ENCODE assay signal across 35 cellular contexts in genomic region chr12:40300490-40300889, GRCh38.
DNase-seq lines count a peak whose midpoint lies in the region; ATAC-seq, FAIRE-seq and TF ChIP-seq lines count a peak whose summit lies in the region.
"Had no signal": no experiment of that assay in that cellular context is flagged by ENCODE, and none has a peak within 500 bp of the region (broad histone marks: within the 10 kb centered on the region; RNA-seq: fewer than 3 reads in every experiment).

No MANE protein-coding gene starts in this region.

- FAIRE-seq in A549 (lab: Jason Lieb, UNC): peak; percentile 96
- no peak for FAIRE-seq in bronchial epithelial cell (lab: Jason Lieb, UNC)
- FAIRE-seq: GM12891, urothelium cell line had no signal

- no peak overlapping the region for H3K27ac Mint-ChIP-seq in stimulated activated naive B cell treated with anti-CD40 and anti-IgM and Interleukin-4, amounts not matched to agents 10 μg/mL and 1 μg/mL and 100 μg/mL, for 72 hours
- H3K27ac Mint-ChIP-seq: activated CD4-positive, alpha-beta T cell treated with anti-CD3 and anti-CD28 coated beads, Interleukin-2, amount 10 ng/mL, durations not matched to agents 24 days and 14 days; activated naive CD8-positive, alpha-beta T cell treated with anti-CD3 and anti-CD28 coated beads for 36 hours; activated T-cell treated with anti-CD3 and anti-CD28 coated beads, Interleukin-2, amount 50 U/mL, for 24 hours; B cell; CD8-positive, alpha-beta T cell; stimulated activated naive CD8-positive, alpha-beta T cell treated with anti-CD3 and anti-CD28 coated beads, Interleukin-15, Interleukin-2, amounts not matched to agents 100 ng/mL and 50 ng/mL, for 24 hours had no signal

- H3K4me1 Mint-ChIP-seq in stimulated activated naive B cell treated with anti-CD40 and anti-IgM and Interleukin-4, amounts not matched to agents 10 μg/mL and 1 μg/mL and 100 μg/mL, for 72 hours: no peaks in the 10 kb centered on the region
- H3K4me1 Mint-ChIP-seq: activated CD4-positive, alpha-beta T cell treated with anti-CD3 and anti-CD28 coated beads, Interleukin-2, amount 10 ng/mL, durations not matched to agents 24 days and 14 days; activated naive CD8-positive, alpha-beta T cell treated with anti-CD3 and anti-CD28 coated beads for 36 hours; B cell had no signal

- CTCF ChIA-PET in A549 (lab: Yijun Ruan, JAX): interaction anchor here (1.2 kb wide), 1 partner anchor 14 kb away, joined by 3 read pairs; no protein-coding TSS in a partner anchor

- no peaks in the 10 kb centered on the region for H3K9me3 ChIP-seq in A549
- H3K9me3 ChIP-seq: colonic mucosa, HAP-1, thoracic aorta had no signal

- ATAC-seq in A549 (peak; percentile 82 to 86; a peak in 5 of 6 replicates), HG02870 (IDR thresholded peaks at IDR 0.05; ENCODE audit: unreplicated experiment) (no peak)
- no peak for ATAC-seq in stimulated activated naive B cell treated with anti-CD40 and anti-IgM and Interleukin-4, amounts not matched to agents 10 μg/mL and 1 μg/mL and 100 μg/mL, for 72 hours (replicated peaks)
- ATAC-seq: CD8-positive, alpha-beta T cell; left lobe of liver; right cardiac atrium had no signal

- DNase-seq in A549 (ENCODE audit: low read depth in 1 of 2, low spot score in 1 of 2) (peak in 1 of 2 experiments; percentile 71), HCEC 1CT (peak; percentile 55), bronchial epithelial cell (ENCODE audit: low read depth) (peak; percentile 78), iris pigment epithelial cell (ENCODE audit: low read depth) (peak; percentile 50), SW480 (ENCODE audit: low spot score) (no peak), posterior vena cava (ENCODE audit: low spot score) (no peak)
- no peak for DNase-seq in stimulated activated naive B cell treated with anti-CD40 and anti-IgM and Interleukin-4, amounts not matched to agents 10 μg/mL and 1 μg/mL and 100 μg/mL, for 72 hours
- DNase-seq: activated CD4-positive, alpha-beta T cell treated with anti-CD3 and anti-CD28 coated beads, Interleukin-2, amount 10 ng/mL, durations not matched to agents 24 days and 14 days; activated effector memory CD4-positive, alpha-beta T cell treated with anti-CD3 and anti-CD28 coated beads, Interleukin-2, amount 50 U/mL, for 16 hours; activated naive CD8-positive, alpha-beta T cell treated with anti-CD3 and anti-CD28 coated beads for 36 hours; activated T-cell treated with anti-CD3 and anti-CD28 coated beads, Interleukin-2, amount 50 U/mL, for 24 hours; aorta; CD8-positive, alpha-beta T cell; colonic mucosa; effector CD4-positive, alpha-beta T cell; EL; Kasumi-1; MV-4-11; NCI-H1436; NCI-H2081; NCI-H226; right cardiac atrium; SHP77 treated with DMSO at 0.1 percent for 48 hours; stimulated activated CD4-positive, alpha-beta T cell treated with anti-CD3 and anti-CD28 coated beads, Interleukin-1b, Interleukin-23, amount 100 ng/mL, for 48 hours; SW 1271; T-helper 9 cell had no signal

- no peak overlapping the region for H3K4me3 Mint-ChIP-seq in stimulated activated naive B cell treated with anti-CD40 and anti-IgM and Interleukin-4, amounts not matched to agents 10 μg/mL and 1 μg/mL and 100 μg/mL, for 72 hours
- H3K4me3 Mint-ChIP-seq: activated CD4-positive, alpha-beta T cell treated with anti-CD3 and anti-CD28 coated beads, Interleukin-2, amount 10 ng/mL, durations not matched to agents 24 days and 14 days; activated naive CD8-positive, alpha-beta T cell treated with anti-CD3 and anti-CD28 coated beads for 36 hours; activated T-cell treated with anti-CD3 and anti-CD28 coated beads, Interleukin-2, amount 50 U/mL, for 24 hours; B cell; CD8-positive, alpha-beta T cell; stimulated activated naive CD8-positive, alpha-beta T cell treated with anti-CD3 and anti-CD28 coated beads, Interleukin-15, Interleukin-2, amounts not matched to agents 100 ng/mL and 50 ng/mL, for 24 hours had no signal

- 11% methylated on average over 3 of the region's 3 CpGs for WGBS in A549 (ENCODE audit: missing lambda C conversion rate)

- POLR2A ChIA-PET in A549 (lab: Yijun Ruan, JAX): no interaction called here

- no peak for TF ChIP-seq RAD21 in A549 (conservative IDR thresholded peaks at IDR 0.05 in 1 of 2, IDR thresholded peaks at IDR 0.05 in 1 of 2)

- H3K4me3 ChIP-seq in A549: no peak overlapping the region
- no peak overlapping the region for H3K4me3 ChIP-seq in bronchial epithelial cell (ENCODE audit: low read depth, low read length)
- H3K4me3 ChIP-seq: cardiac muscle cell, colonic mucosa, HAP-1, thoracic aorta had no signal

- no peak for TF ChIP-seq EP300 in A549 (IDR thresholded peaks at IDR 0.05)

- H3K4me1 ChIP-seq in A549: peaks cover 30% of the 10 kb centered on the region
- H3K4me1 ChIP-seq: colonic mucosa, HAP-1 had no signal

- H3K9me3 Mint-ChIP-seq in stimulated activated naive B cell treated with anti-CD40 and anti-IgM and Interleukin-4, amounts not matched to agents 10 μg/mL and 1 μg/mL and 100 μg/mL, for 72 hours: no peaks in the 10 kb centered on the region
- H3K9me3 Mint-ChIP-seq: activated CD4-positive, alpha-beta T cell treated with anti-CD3 and anti-CD28 coated beads, Interleukin-2, amount 10 ng/mL, durations not matched to agents 24 days and 14 days; activated naive CD8-positive, alpha-beta T cell treated with anti-CD3 and anti-CD28 coated beads for 36 hours; activated T-cell treated with anti-CD3 and anti-CD28 coated beads, Interleukin-2, amount 50 U/mL, for 24 hours; CD8-positive, alpha-beta T cell; stimulated activated naive CD8-positive, alpha-beta T cell treated with anti-CD3 and anti-CD28 coated beads, Interleukin-15, Interleukin-2, amounts not matched to agents 100 ng/mL and 50 ng/mL, for 24 hours had no signal

- H3K36me3 Mint-ChIP-seq in stimulated activated naive B cell treated with anti-CD40 and anti-IgM and Interleukin-4, amounts not matched to agents 10 μg/mL and 1 μg/mL and 100 μg/mL, for 72 hours: peaks cover 13 to 16% of the 10 kb centered on the region in 2 donors
- H3K36me3 Mint-ChIP-seq: activated naive CD8-positive, alpha-beta T cell treated with anti-CD3 and anti-CD28 coated beads for 36 hours; CD8-positive, alpha-beta T cell had no signal

- no peak for TF ChIP-seq POLR2A in A549 (IDR thresholded peaks at IDR 0.05; ENCODE audit: low read length)

- no peaks in the 10 kb centered on the region for H3K36me3 ChIP-seq in bronchial epithelial cell (ENCODE audit: control insufficient read depth, insufficient read depth, low read length)
- H3K36me3 ChIP-seq: cardiac muscle cell, colonic mucosa, HAP-1, thoracic aorta had no signal

- no peaks in the 10 kb centered on the region for H3K27me3 Mint-ChIP-seq in stimulated activated naive B cell treated with anti-CD40 and anti-IgM and Interleukin-4, amounts not matched to agents 10 μg/mL and 1 μg/mL and 100 μg/mL, for 72 hours
- H3K27me3 Mint-ChIP-seq: activated naive CD8-positive, alpha-beta T cell treated with anti-CD3 and anti-CD28 coated beads for 36 hours; activated T-cell treated with anti-CD3 and anti-CD28 coated beads, Interleukin-2, amount 50 U/mL, for 24 hours; B cell; stimulated activated naive CD8-positive, alpha-beta T cell treated with anti-CD3 and anti-CD28 coated beads, Interleukin-15, Interleukin-2, amounts not matched to agents 100 ng/mL and 50 ng/mL, for 24 hours had no signal

- H3K27ac ChIP-seq in A549: peak overlapping the region; percentile 38 to 68
- H3K27ac ChIP-seq: cardiac muscle cell, colonic mucosa, thoracic aorta had no signal

- intact Hi-C loops in posterior vena cava (cut with DNase I): no loop called here

- H3K27me3 ChIP-seq in bronchial epithelial cell (ENCODE audit: control insufficient read depth, insufficient read depth, low read length): no peaks in the 10 kb centered on the region
- H3K27me3 ChIP-seq: cardiac muscle cell, colonic mucosa had no signal

- H3K4me2 ChIP-seq in A549: peak overlapping the region; percentile 57

- TF ChIP-seq CTCF in A549 (IDR thresholded peaks at IDR 0.05) (no peak), bronchial epithelial cell (IDR thresholded peaks at IDR 0.05; ENCODE audit: insufficient read depth, low read length, severe bottlenecking) (no peak)

TF ChIP-seq in A549, 52 proteins besides CTCF, POLR2A, EP300 and RAD21:
- TF ChIP-seq CHD2 (IDR thresholded peaks at IDR 0.05; ENCODE audit: low read length, partially characterized antibody) (no peak), HOXA7 (CRISPR knock-in tag; IDR thresholded peaks at IDR 0.05) (no peak), CEBPB (IDR thresholded peaks at IDR 0.05) (0 out of 4 replicates have a peak, but pooled peaks of 1 of the 2 experiments have one; percentile 14), ZFP36 (IDR thresholded peaks at IDR 0.05; ENCODE audit: borderline replicate concordance, partially characterized antibody) (no peak), GATA3 (IDR thresholded peaks at IDR 0.05; ENCODE audit: borderline replicate concordance) (peak; percentile 51; the same call in 1 of the 2 replicates), FOSL2 (IDR thresholded peaks at IDR 0.05) (no peak), FOSL2 (CRISPR knock-in tag; IDR thresholded peaks at IDR 0.05) (peak; percentile 52; the same call in 1 of the 2 replicates), JUNB (IDR thresholded peaks at IDR 0.05) (peak; percentile 55; the same call in 1 of the 2 replicates), TP53 (CRISPR knock-in tag; IDR thresholded peaks at IDR 0.05) (no peak)
- TF ChIP-seq, protein P1, sequence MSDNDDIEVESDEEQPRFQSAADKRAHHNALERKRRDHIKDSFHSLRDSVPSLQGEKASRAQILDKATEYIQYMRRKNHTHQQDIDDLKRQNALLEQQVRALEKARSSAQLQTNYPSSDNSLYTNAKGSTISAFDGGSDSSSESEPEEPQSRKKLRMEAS (IDR thresholded peaks at IDR 0.05): 0 out of 2 replicates have a peak, but pooled peaks have one; percentile 30

Comparison
In these comparisons a context has a peak if more than half of its experiments do, and no peak if none do; other contexts are left out.
1. ATAC-seq: peak in A549 (2 of 2); none in HG02870 (single experiment) and stimulated activated naive B cell treated with anti-CD40 and anti-IgM and Interleukin-4, amounts not matched to agents 10 μg/mL and 1 μg/mL and 100 μg/mL, for 72 hours (0 of 2).
2. DNase-seq: peak in HCEC 1CT (single experiment), bronchial epithelial cell (single experiment) and iris pigment epithelial cell (single experiment); none in SW480 (single experiment), stimulated activated naive B cell treated with anti-CD40 and anti-IgM and Interleukin-4, amounts not matched to agents 10 μg/mL and 1 μg/mL and 100 μg/mL, for 72 hours (single experiment) and posterior vena cava (single experiment).